In the genomic region with DNA sequence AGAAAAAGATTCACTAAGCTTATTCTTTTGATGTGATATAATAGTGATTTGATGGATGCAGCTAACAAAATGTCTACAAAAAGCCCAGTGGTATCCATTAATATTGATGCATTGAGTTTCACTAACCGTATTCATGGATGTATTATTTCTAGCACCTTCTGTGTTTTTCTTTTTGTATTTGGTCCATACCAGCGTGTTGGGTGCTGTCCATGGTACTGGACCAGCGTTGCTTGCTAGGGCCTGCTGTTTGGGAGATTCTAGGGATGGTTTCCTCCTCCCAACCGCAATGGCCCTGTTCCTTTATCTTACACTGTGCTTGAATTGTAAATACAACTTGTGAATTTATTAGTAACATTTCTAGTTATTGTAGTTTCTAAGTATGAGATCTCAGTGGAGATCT, we compare ENCODE assay signal across 8 cellular contexts. TPM values are rescaled to one million over a fixed set of nuclear protein-coding genes. Genes with fewer than 3 reads are reported as not detected.
DNase-seq lines count a peak whose midpoint lies in the region; ATAC-seq and TF ChIP-seq lines count a peak whose summit lies in the region.

No MANE protein-coding gene starts in this region.

- peak; percentile 25 for DNase-seq in H4 (ENCODE audit: low spot score)
- DNase-seq in OCI-M1 (lab: John Stamatoyannopoulos, UW): peak; percentile 60
- DNase-seq in endodermal cell: peak; percentile 93
- DNase-seq in pons (ENCODE audit: low spot score): peak; percentile 34
- no peak for DNase-seq in NCI-H82 (lab: John Stamatoyannopoulos, UW)

- H3K4me1 Mint-ChIP-seq in endodermal cell: peaks cover 6% of the 10 kb centered on the region

- H3K9me3 Mint-ChIP-seq in endodermal cell: no peaks in the 10 kb centered on the region

- H3K4me1 ChIP-seq in endodermal cell (ENCODE audit: control insufficient read depth, insufficient read depth, low read length): no peaks in the 10 kb centered on the region

- H3K9ac ChIP-seq in endodermal cell (ENCODE audit: extremely low read depth, low read length, poor library complexity, severe bottlenecking): no peak overlapping the region

- no peak overlapping the region for H3K27ac ChIP-seq in endodermal cell (ENCODE audit: low read depth, low read length)

- no peaks in the 10 kb centered on the region for H3K36me3 Mint-ChIP-seq in endodermal cell (ENCODE audit: low read depth)

- ATAC-seq in HG02588 (IDR thresholded peaks at IDR 0.05; ENCODE audit: unreplicated experiment): no peak
- no peak for ATAC-seq in GM21825 (IDR thresholded peaks at IDR 0.05; ENCODE audit: unreplicated experiment)
- no peak for ATAC-seq in HG02642 (IDR thresholded peaks at IDR 0.05; ENCODE audit: poor library complexity, unreplicated experiment)

- no peaks in the 10 kb centered on the region for H3K27me3 Mint-ChIP-seq in endodermal cell (ENCODE audit: insufficient read depth)

- 32 to 43% methylated on average over 1 to 4 of the region's 4 CpGs for WGBS in endodermal cell (ENCODE audit: insufficient coverage in 1 of 2, insufficient read length in 1 of 2), 2 experiments

- H3K4me3 Mint-ChIP-seq in endodermal cell: no peak overlapping the region

- H3K27me3 ChIP-seq in endodermal cell (ENCODE audit: control insufficient read depth, insufficient read depth, low read length, poor library complexity, severe bottlenecking): no peaks in the 10 kb centered on the region

- H3K36me3 ChIP-seq in endodermal cell (ENCODE audit: control insufficient read depth, insufficient read depth, low read length): no peaks in the 10 kb centered on the region

- no peak for TF ChIP-seq CTCF in endodermal cell (conservative IDR thresholded peaks at IDR 0.05)

- H3K27ac Mint-ChIP-seq in endodermal cell: no peak overlapping the region

- no peak overlapping the region for H3K4me3 ChIP-seq in endodermal cell (ENCODE audit: low read length)

- no peaks in the 10 kb centered on the region for H3K9me3 ChIP-seq in endodermal cell (ENCODE audit: control insufficient read depth, low read length)

RNA-seq across cellular contexts. Expression of gene ANO4, which starts 31.7 kb away (rescaled TPM):
- total RNA-seq in H4 (2014; rRNA removed; shearing (Covaris generic)): 1.7 and 1.8 TPM in 2 replicates
- 1 to 10 TPM; 3.4 to 4.0 TPM for total RNA-seq in endodermal cell
- 3.6 TPM for polyA plus RNA-seq in endodermal cell (2013, experiment 1 of 2)
- polyA plus RNA-seq in endodermal cell (2013, experiment 2 of 2): 6.2 TPM
